In the genomic region with DNA sequence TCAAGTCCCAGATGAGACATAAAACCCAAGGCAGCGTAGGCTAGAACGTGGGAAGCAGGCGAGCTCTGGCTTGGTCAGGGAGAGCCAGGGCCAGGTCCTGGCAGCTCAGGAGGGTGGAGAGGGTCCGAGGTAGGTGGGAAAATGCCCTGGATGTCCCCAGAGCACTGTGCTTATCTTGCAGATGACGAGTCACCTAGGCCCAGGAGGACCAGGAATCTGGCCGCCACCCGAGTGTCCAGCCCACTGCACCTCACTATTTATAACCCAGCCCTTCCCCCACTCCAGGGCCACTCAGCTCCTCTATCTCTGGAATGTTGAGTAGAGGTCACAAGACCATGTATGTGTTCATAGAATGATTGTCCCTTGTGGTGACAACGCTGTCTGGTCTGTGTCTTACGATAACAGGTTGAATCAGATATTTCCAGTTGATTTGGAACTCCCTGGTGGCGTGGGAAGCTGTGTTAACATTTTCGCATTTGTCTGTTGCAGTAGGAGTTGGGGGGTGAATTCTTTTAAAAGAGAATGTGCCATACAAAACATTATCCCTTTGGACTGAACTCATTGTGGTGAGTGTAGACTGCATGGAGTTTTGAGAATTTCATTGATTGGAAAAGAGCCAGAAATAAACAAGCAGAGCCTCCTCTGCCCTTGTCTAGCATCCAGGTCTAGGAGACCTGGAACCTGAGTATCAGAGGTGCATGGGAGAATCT, we compare ENCODE assay signal across 1 cellular context.
TF ChIP-seq lines count a peak whose summit lies in the region.

No MANE protein-coding gene starts in this region.

TF ChIP-seq in H1, 55 proteins besides CTCF, POLR2A, EP300 and RAD21:
- TF ChIP-seq, protein P1, sequence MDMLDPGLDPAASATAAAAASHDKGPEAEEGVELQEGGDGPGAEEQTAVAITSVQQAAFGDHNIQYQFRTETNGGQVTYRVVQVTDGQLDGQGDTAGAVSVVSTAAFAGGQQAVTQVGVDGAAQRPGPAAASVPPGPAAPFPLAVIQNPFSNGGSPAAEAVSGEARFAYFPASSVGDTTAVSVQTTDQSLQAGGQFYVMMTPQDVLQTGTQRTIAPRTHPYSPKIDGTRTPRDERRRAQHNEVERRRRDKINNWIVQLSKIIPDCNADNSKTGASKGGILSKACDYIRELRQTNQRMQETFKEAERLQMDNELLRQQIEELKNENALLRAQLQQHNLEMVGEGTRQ (IDR thresholded peaks at IDR 0.05; ENCODE audit: low read length) = no peak
- TF ChIP-seq RNF2 (IDR thresholded peaks at IDR 0.05; ENCODE audit: borderline replicate concordance, low read depth, low read length, missing control alignments, poor library complexity, severe bottlenecking) (no peak), TAF7 (optimal IDR thresholded peaks at IDR 0.05; ENCODE audit: borderline replicate concordance, low read depth, low read length) (no peak), CBX5 (IDR thresholded peaks at IDR 0.05; ENCODE audit: low read depth, low read length) (no peak), MAFK (IDR thresholded peaks at IDR 0.05; ENCODE audit: low read depth, low read length) (no peak), RXRA (IDR thresholded peaks at IDR 0.05; ENCODE audit: insufficient read depth, low read depth, low read length) (no peak)
